18 cellular contexts compared by ENCODE assay signal in the genomic region with DNA sequence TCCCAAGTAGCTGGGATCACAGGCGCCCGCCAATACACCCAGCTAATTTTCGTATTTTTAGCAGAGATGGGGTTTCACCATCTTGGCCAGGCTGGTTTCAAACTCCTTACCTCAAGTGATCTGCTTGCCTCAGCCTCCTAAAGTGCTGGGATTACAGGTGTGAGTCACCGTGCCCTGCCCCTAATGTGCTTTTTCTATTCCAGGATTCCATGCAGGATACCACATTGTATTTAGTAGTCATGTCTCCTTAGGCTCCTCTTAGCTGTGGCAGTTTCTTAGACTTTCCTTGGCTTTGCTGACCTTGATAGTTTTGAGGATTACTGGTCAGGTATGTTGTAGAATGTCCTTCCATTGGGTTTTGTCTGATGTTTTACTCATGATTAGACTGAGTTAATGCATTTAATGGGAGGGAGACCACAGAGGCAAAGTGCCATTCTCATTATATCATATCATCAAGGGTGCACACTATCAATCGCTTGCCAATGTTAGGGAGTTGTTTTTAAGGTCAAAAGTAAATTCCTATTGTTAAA. TPM values are rescaled to one million over a fixed set of nuclear protein-coding genes. Genes with fewer than 3 reads are reported as not detected.
DNase-seq lines count a peak whose midpoint lies in the region; ATAC-seq and TF ChIP-seq lines count a peak whose summit lies in the region.
"Had no signal": no experiment of that assay in that cellular context is flagged by ENCODE, and none has a peak within 500 bp of the region (broad histone marks: within the 10 kb centered on the region; RNA-seq: fewer than 3 reads in every experiment).

No MANE protein-coding gene starts in this region.

- H3K9me3 ChIP-seq in CD4-positive, CD25-positive, alpha-beta regulatory T cell (ENCODE audit: control insufficient read depth in 2 of 2, low read length in 2 of 2), result no peaks in the 10 kb centered on the region
- H3K9me3 ChIP-seq in DND-41 (ENCODE audit: insufficient read depth, low read length, severe bottlenecking) (no peaks in the 10 kb centered on the region), heart left ventricle (peaks cover 0 to 4% (median 0%) of the 10 kb centered on the region in 12 donors)
- H3K9me3 ChIP-seq: tibial artery had no signal

- H3K36me3 Mint-ChIP-seq in CD4-positive, CD25-positive, alpha-beta regulatory T cell, result peaks cover 9% of the 10 kb centered on the region
- peaks cover 7% of the 10 kb centered on the region for H3K36me3 Mint-ChIP-seq in activated CD8-positive, alpha-beta T cell treated with anti-CD3 and anti-CD28 coated beads for 36 hours (ENCODE audit: low read depth)
- H3K36me3 Mint-ChIP-seq: brain, naive B cell had no signal

- H3K4me1 Mint-ChIP-seq in CD4-positive, CD25-positive, alpha-beta regulatory T cell, result peaks cover 61 to 83% (median 67%) of the 10 kb centered on the region in 4 donors
- H3K4me1 Mint-ChIP-seq in activated CD8-positive, alpha-beta T cell treated with anti-CD3 and anti-CD28 coated beads for 36 hours (ENCODE audit: low read depth), result peaks cover 82% of the 10 kb centered on the region

- no peak for TF ChIP-seq POLR2A in heart left ventricle (IDR thresholded peaks at IDR 0.05)

- CTCF ChIA-PET in activated CD8-positive, alpha-beta T cell treated with anti-CD3 and anti-CD28 coated beads for 36 hours (lab: Charles Lee), result interaction anchor here (1.4 to 2.8 kb wide), 8 partner anchors 9 to 129 kb away, joined by 3 to 13 read pairs (median 5); no protein-coding TSS in a partner anchor

- H3K36me3 ChIP-seq in CD4-positive, CD25-positive, alpha-beta regulatory T cell (ENCODE audit: control insufficient read depth, insufficient read depth, low read length), result no peaks in the 10 kb centered on the region
- H3K36me3 ChIP-seq in DND-41 (ENCODE audit: insufficient read depth, low read length) (no peaks in the 10 kb centered on the region), heart left ventricle (no peaks in the 10 kb centered on the region)
- H3K36me3 ChIP-seq: tibial artery had no signal

- 88 to 96% (median 95%) methylated on average over 5 of the region's 5 CpGs for WGBS in heart left ventricle, 4 donors

- H2AFZ ChIP-seq in DND-41 (ENCODE audit: low read depth, low read length), result no peak overlapping the region
- H2AFZ ChIP-seq: GM23248, PC-9 had no signal

- intact Hi-C loops in activated CD8-positive, alpha-beta T cell treated with anti-CD3 and anti-CD28 coated beads for 36 hours (cut with micrococcal nuclease), result no loop called here
- intact Hi-C loops in heart left ventricle (cut with DNase I), result no loop called here

- no peaks in the 10 kb centered on the region for H4K20me1 ChIP-seq in DND-41 (ENCODE audit: insufficient read depth, low read length)

- DNase-seq in CD4-positive, CD25-positive, alpha-beta regulatory T cell, result no peak
- DNase-seq in DND-41, result no peak
- peak; percentile 41 for DNase-seq in activated CD8-positive, alpha-beta T cell treated with anti-CD3 and anti-CD28 coated beads for 36 hours
- peak in 1 of 2 donors; percentile 89 for DNase-seq in foreskin keratinocyte
- no peak for DNase-seq in midbrain (lab: John Stamatoyannopoulos, UW)
- no peak for DNase-seq in NCI-H446 (lab: John Stamatoyannopoulos, UW)
- no peak for DNase-seq in NCI-H1092 treated with DMSO at 0.1 percent for 48 hours (lab: John Stamatoyannopoulos, UW)
- no peak for DNase-seq in heart left ventricle
- DNase-seq: activated gamma-delta T cell, GM23248, naive B cell, NCI-H2081 treated with DMSO at 0.1 percent for 48 hours, NCI-H524 treated with DMSO at 0.1 percent for 48 hours, PC-9, posterior cingulate gyrus, tibial artery had no signal

- no peaks in the 10 kb centered on the region for H3K27me3 ChIP-seq in CD4-positive, CD25-positive, alpha-beta regulatory T cell (ENCODE audit: control insufficient read depth, insufficient read depth, low read length)
- no peaks in the 10 kb centered on the region for H3K27me3 ChIP-seq in DND-41 (ENCODE audit: insufficient read depth, low read length, poor library complexity)
- H3K27me3 ChIP-seq in foreskin keratinocyte, result no peaks in the 10 kb centered on the region
- no peaks in the 10 kb centered on the region for H3K27me3 ChIP-seq in heart left ventricle
- H3K27me3 ChIP-seq: tibial artery had no signal

- H3K4me1 ChIP-seq in CD4-positive, CD25-positive, alpha-beta regulatory T cell (ENCODE audit: control insufficient read depth, insufficient read depth, low read length, poor library complexity, severe bottlenecking), result peaks cover 84% of the 10 kb centered on the region
- H3K4me1 ChIP-seq in DND-41 (ENCODE audit: insufficient read depth, low read length) (peaks cover 49% of the 10 kb centered on the region), foreskin keratinocyte (peaks cover 74% of the 10 kb centered on the region), heart left ventricle (peaks cover 0 to 34% (median 3%) of the 10 kb centered on the region in 12 donors)

- no peak overlapping the region for H3K9ac ChIP-seq in DND-41 (ENCODE audit: low read depth, low read length)
- H3K9ac ChIP-seq: GM23248 had no signal

- H3K27ac ChIP-seq in CD4-positive, CD25-positive, alpha-beta regulatory T cell (ENCODE audit: insufficient read depth, low read length, poor library complexity, severe bottlenecking), result peak overlapping the region; percentile 78
- H3K27ac ChIP-seq in DND-41 (ENCODE audit: low read length), result 0 out of 2 replicates have a peak overlapping the region, but pooled peaks have one; percentile 17
- H3K27ac ChIP-seq in foreskin keratinocyte, result peak overlapping the region; percentile 96
- no peak overlapping the region for H3K27ac ChIP-seq in heart left ventricle
- H3K27ac ChIP-seq: GM23248, HL-60, PC-9, tibial artery had no signal

- POLR2A ChIA-PET in activated CD8-positive, alpha-beta T cell treated with anti-CD3 and anti-CD28 coated beads for 36 hours (lab: Charles Lee), result interaction anchor here (1.0 to 2.3 kb wide), 9 partner anchors 9 to 46 kb away, joined by 3 to 17 read pairs (median 5); partner anchors contain the start of gene TNFAIP3

- no peaks in the 10 kb centered on the region for H3K27me3 Mint-ChIP-seq in CD4-positive, CD25-positive, alpha-beta regulatory T cell
- no peaks in the 10 kb centered on the region for H3K27me3 Mint-ChIP-seq in activated CD8-positive, alpha-beta T cell treated with anti-CD3 and anti-CD28 coated beads for 36 hours
- H3K27me3 Mint-ChIP-seq: naive B cell had no signal

- peak overlapping the region in 3 of 4 donors; percentile 57 to 81 (median 67) for H3K4me3 Mint-ChIP-seq in CD4-positive, CD25-positive, alpha-beta regulatory T cell
- peak overlapping the region; percentile 50 for H3K4me3 Mint-ChIP-seq in activated CD8-positive, alpha-beta T cell treated with anti-CD3 and anti-CD28 coated beads for 36 hours
- H3K4me3 Mint-ChIP-seq: brain had no signal

- H3K27ac Mint-ChIP-seq in CD4-positive, CD25-positive, alpha-beta regulatory T cell, result peak overlapping the region; percentile 93 to 94 (median 93)
- H3K27ac Mint-ChIP-seq in activated CD8-positive, alpha-beta T cell treated with anti-CD3 and anti-CD28 coated beads for 36 hours, result peak overlapping the region; percentile 94
- H3K27ac Mint-ChIP-seq: brain had no signal

- peaks cover 0 to 4% (median 0%) of the 10 kb centered on the region in 7 donors for H3K9me3 Mint-ChIP-seq in CD4-positive, CD25-positive, alpha-beta regulatory T cell
- peaks cover 5% of the 10 kb centered on the region for H3K9me3 Mint-ChIP-seq in activated CD8-positive, alpha-beta T cell treated with anti-CD3 and anti-CD28 coated beads for 36 hours

- H3K4me2 ChIP-seq in DND-41 (ENCODE audit: insufficient read depth, low read length), result no peak overlapping the region

- H3K79me2 ChIP-seq in DND-41 (ENCODE audit: insufficient read depth, low read length), result no peaks in the 10 kb centered on the region

- TF ChIP-seq CTCF in DND-41 (IDR thresholded peaks at IDR 0.05; ENCODE audit: borderline replicate concordance, extremely low read depth, low read length, poor library complexity, severe bottlenecking), result no peak
- no peak for TF ChIP-seq CTCF in activated CD8-positive, alpha-beta T cell treated with anti-CD3 and anti-CD28 coated beads for 36 hours (IDR thresholded peaks at IDR 0.05)
- no peak for TF ChIP-seq CTCF in foreskin keratinocyte (conservative IDR thresholded peaks at IDR 0.05)
- TF ChIP-seq CTCF in heart left ventricle (IDR thresholded peaks at IDR 0.05), result no peak

- peak overlapping the region; percentile 34 for H3K4me3 ChIP-seq in CD4-positive, CD25-positive, alpha-beta regulatory T cell (ENCODE audit: low read depth, low read length)
- H3K4me3 ChIP-seq in DND-41 (ENCODE audit: low read depth in 1 of 2, low read length in 2 of 2) (no peak overlapping the region), heart left ventricle (no peak overlapping the region)
- H3K4me3 ChIP-seq: GM23248, PC-9, tibial artery had no signal

- no peak for ATAC-seq in CD4-positive, CD25-positive, alpha-beta regulatory T cell (ENCODE audit: low read depth in 2 of 2)
- ATAC-seq in DND-41 (ENCODE audit: insufficient read depth, low read depth) (no peak), foreskin keratinocyte (peak; percentile 23), heart left ventricle (no peak)
- ATAC-seq in activated CD8-positive, alpha-beta T cell treated with anti-CD3 and anti-CD28 coated beads for 36 hours, result peak; percentile 0

RNA-seq across cellular contexts. Expression of gene TNFAIP3, which starts 39.6 kb away (rescaled TPM):
- total RNA-seq in CD4-positive, CD25-positive, alpha-beta regulatory T cell, result 3,783 TPM
- polyA plus RNA-seq in CD4-positive, CD25-positive, alpha-beta regulatory T cell, result 100 to 1,000 TPM in 2 of 4 donors, 10 to 100 TPM in 2; 70.5 to 103 (median 86.4) TPM
- 100 to 1,000 TPM; 399 to 402 TPM for total RNA-seq in activated CD8-positive, alpha-beta T cell treated with anti-CD3 and anti-CD28 coated beads for 36 hours
- 70.7 and 92.9 TPM in 2 replicates for total RNA-seq in foreskin keratinocyte
- 24.8 and 27.1 TPM in 2 replicates for polyA plus RNA-seq in foreskin keratinocyte
- total RNA-seq in heart left ventricle, result 10 to 100 TPM in 2 of 9 donors, 1 to 10 TPM in 7; 3.2 to 33.7 (median 6.0) TPM
- 1 to 10 TPM; 3.0 to 3.3 TPM for polyA plus RNA-seq in heart left ventricle

Comparison
In these comparisons a context has a peak if more than half of its experiments do, and no peak if none do; other contexts are left out.
1. ATAC-seq: peak in activated CD8-positive, alpha-beta T cell treated with anti-CD3 and anti-CD28 coated beads for 36 hours (single experiment) and foreskin keratinocyte (single experiment); none in CD4-positive, CD25-positive, alpha-beta regulatory T cell (0 of 2), DND-41 (single experiment) and heart left ventricle (0 of 4).
2. H3K27ac ChIP-seq: peak in CD4-positive, CD25-positive, alpha-beta regulatory T cell (single experiment), DND-41 (single experiment) and foreskin keratinocyte (single experiment); none in heart left ventricle (0 of 12).